ENCODE assay signal across 8 cellular contexts in the genomic region with DNA sequence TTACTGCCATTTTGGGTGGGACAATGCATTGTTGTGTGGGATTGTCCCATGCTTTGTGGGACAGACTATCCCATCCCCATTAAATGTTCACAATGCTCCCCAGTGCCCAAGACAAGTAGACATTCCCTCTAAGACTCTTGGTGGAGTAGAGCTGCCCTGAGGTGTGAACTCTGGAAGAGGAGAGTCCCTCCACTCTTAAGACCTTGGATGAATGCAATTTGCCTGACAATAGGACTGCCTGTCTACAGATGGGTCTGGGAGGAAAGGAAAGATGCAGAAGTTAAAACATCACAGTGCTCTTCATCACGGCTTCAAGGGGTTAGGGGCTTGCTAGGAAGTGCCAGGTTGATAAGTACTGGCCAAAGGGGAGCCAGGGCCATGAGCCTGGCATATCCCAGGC. TPM values are rescaled to one million over a fixed set of nuclear protein-coding genes. Genes with fewer than 3 reads are reported as not detected.
DNase-seq lines count a peak whose midpoint lies in the region; ATAC-seq, FAIRE-seq and TF ChIP-seq lines count a peak whose summit lies in the region.
"Not testable (repeated sequence)": the region's sequence is repeated elsewhere in the genome, so short reads cannot be mapped to it uniquely, and the experiment has no call there.

No MANE protein-coding gene starts in this region.

- H3F3A ChIP-seq in GM23338 (replicated peaks; ENCODE audit: low read depth) = peaks cover 15% of the 10 kb centered on the region; the same call in 1 of the 2 replicates

- H3K4me1 ChIP-seq in GM23338 (ENCODE audit: insufficient read depth) (peaks cover 33% of the 10 kb centered on the region), HUES64 (ENCODE audit: insufficient read depth, low read length) (peaks cover 32% of the 10 kb centered on the region), RWPE2 (ENCODE audit: insufficient read depth, poor library complexity, severe bottlenecking) (peaks cover 34% of the 10 kb centered on the region), iPS-18a (ENCODE audit: control insufficient read depth, low read depth, low read length) (peaks cover 26% of the 10 kb centered on the region)
- not testable (repeated sequence) for H3K4me1 ChIP-seq in mucosa of descending colon (ENCODE audit: low read depth)

- peak overlapping the region; percentile 94 for H3K27ac Mint-ChIP-seq in GM23338
- H3K27ac Mint-ChIP-seq in type B pancreatic cell = peak overlapping the region; percentile 77

- peak overlapping the region; percentile 54; the same call in 1 of the 2 replicates for H3K9ac ChIP-seq in HUES64 (ENCODE audit: low read depth, low read length)
- not testable (repeated sequence) for H3K9ac ChIP-seq in iPS-18a (ENCODE audit: low read length)

- H3K27me3 ChIP-seq in GM23338 (ENCODE audit: insufficient read depth); HUES64 (ENCODE audit: insufficient read depth, low read length); RWPE2 (ENCODE audit: insufficient read depth, poor library complexity, severe bottlenecking); bronchial epithelial cell (ENCODE audit: control insufficient read depth, insufficient read depth, low read length); iPS-18a (ENCODE audit: control insufficient read depth, insufficient read depth, low read length): not testable (repeated sequence)

- ATAC-seq in GM23338 (peak; percentile 79), RWPE2 (ENCODE audit: low read depth) (peak; percentile 1; the same call in 1 of the 3 replicates), mucosa of descending colon (peak; percentile 4)

- TF ChIP-seq CTCF in GM23338 (conservative IDR thresholded peaks at IDR 0.05; ENCODE audit: low read depth in 2 of 2); RWPE2 (IDR thresholded peaks at IDR 0.05; ENCODE audit: poor library complexity, severe bottlenecking); bronchial epithelial cell (IDR thresholded peaks at IDR 0.05; ENCODE audit: insufficient read depth, low read length, severe bottlenecking); mucosa of descending colon (IDR thresholded peaks at IDR 0.05); type B pancreatic cell (conservative IDR thresholded peaks at IDR 0.05): not testable (repeated sequence)

- not testable (repeated sequence) for H3K36me3 Mint-ChIP-seq in GM23338 (ENCODE audit: low read depth); type B pancreatic cell

- peak overlapping the region; percentile 32 for H3K4me3 ChIP-seq in GM23338
- 0 out of 2 replicates have a peak overlapping the region, but pooled peaks have one; percentile 11 for H3K4me3 ChIP-seq in HUES64 (ENCODE audit: low read length)
- H3K4me3 ChIP-seq in RWPE2 (ENCODE audit: severe bottlenecking); bronchial epithelial cell (ENCODE audit: low read depth, low read length); iPS-18a (ENCODE audit: low read length); mucosa of descending colon: not testable (repeated sequence)

- 50% methylated on average over 1 of the region's 1 CpG for WGBS in HUES64

- H3K9me3 ChIP-seq in HUES64 (ENCODE audit: insufficient read depth, low read depth, low read length); RWPE2 (ENCODE audit: severe bottlenecking); iPS-18a (ENCODE audit: control insufficient read depth, low read depth, low read length); mucosa of descending colon: not testable (repeated sequence)

- intact Hi-C loops in mucosa of descending colon (cut with DNase I, micrococcal nuclease) = not testable (repeated sequence)

- H3K79me2 ChIP-seq in GM23338 (replicated peaks; ENCODE audit: insufficient read depth) = not testable (repeated sequence)

- H3K9me2 ChIP-seq in GM23338 (ENCODE audit: insufficient read depth) = peaks cover 14% of the 10 kb centered on the region; the same call in 1 of the 2 replicates

- H3K4me1 Mint-ChIP-seq in GM23338 (peaks cover 45% of the 10 kb centered on the region), type B pancreatic cell (ENCODE audit: unreplicated experiment) (peaks cover 28% of the 10 kb centered on the region)

- H3K4me2 ChIP-seq in GM23338 = peak overlapping the region; percentile 56

- H3K27ac ChIP-seq in GM23338 (ENCODE audit: low read depth) = peak overlapping the region; percentile 87; the same call in 1 of the 2 replicates
- peak overlapping the region; percentile 67; the same call in 1 of the 2 replicates for H3K27ac ChIP-seq in HUES64 (ENCODE audit: low read depth, low read length)
- peak overlapping the region; percentile 1 for H3K27ac ChIP-seq in RWPE2 (ENCODE audit: poor library complexity, severe bottlenecking)
- peak overlapping the region; percentile 3 for H3K27ac ChIP-seq in iPS-18a (ENCODE audit: low read length)

- not testable (repeated sequence) for H4K20me1 ChIP-seq in GM23338 (replicated peaks; ENCODE audit: insufficient read depth)

- not testable (repeated sequence) for H3K9me3 Mint-ChIP-seq in GM23338, type B pancreatic cell

- not testable (repeated sequence) for H3K36me3 ChIP-seq in GM23338 (ENCODE audit: insufficient read depth); HUES64 (ENCODE audit: insufficient read depth, low read length); RWPE2 (ENCODE audit: low read depth); bronchial epithelial cell (ENCODE audit: control insufficient read depth, insufficient read depth, low read length); iPS-18a (ENCODE audit: control insufficient read depth, low read depth, low read length); mucosa of descending colon (ENCODE audit: low read depth)

- FAIRE-seq in bronchial epithelial cell (lab: Jason Lieb, UNC) = peak; percentile 36

- H2AFZ ChIP-seq in GM23338 = not testable (repeated sequence)

- H3K27me3 Mint-ChIP-seq in GM23338 (ENCODE audit: insufficient read depth, low read depth, poor library complexity) = peaks cover 22% of the 10 kb centered on the region
- not testable (repeated sequence) for H3K27me3 Mint-ChIP-seq in type B pancreatic cell

- H3K4me3 Mint-ChIP-seq in GM23338 (peak overlapping the region; percentile 57), type B pancreatic cell (peak overlapping the region; percentile 56)

- peak; percentile 64 for DNase-seq in GM23338 (ENCODE audit: low spot score)
- DNase-seq in NCI-H345 (lab: John Stamatoyannopoulos, UW) = peak; percentile 14
- not testable (repeated sequence) for DNase-seq in RWPE2 (ENCODE audit: low spot score); bronchial epithelial cell (ENCODE audit: low read depth); mucosa of descending colon; type B pancreatic cell (ENCODE audit: extremely low spot score, unreplicated experiment)

RNA-seq across cellular contexts. Expression of gene BUB1B, which starts 6.0 kb away (rescaled TPM):
- total RNA-seq in GM23338 (2014; rRNA removed; shearing (Covaris generic)) = 113 and 160 TPM in 2 replicates
- 69.3 and 77.7 TPM in 2 replicates for polyA plus RNA-seq in GM23338 (2016; fragmentation: Nextera tagmentation; extraction: Ambion mirVana)
- 67.4 TPM for polyA plus RNA-seq in HUES64 (2013, experiment 1 of 2)
- 81.7 TPM for polyA plus RNA-seq in HUES64 (2013, experiment 2 of 2)
- total RNA-seq in bronchial epithelial cell (0.79 and 0.90 TPM in 2 replicates), mucosa of descending colon (10 to 100 TPM in 1 of 3 donors, 1 to 10 TPM in 2; 5.0 to 13.6 (median 5.1) TPM), type B pancreatic cell (ENCODE audit: low replicate concordance) (21.8 and 69.5 TPM in 2 replicates)

RNA-seq across cellular contexts. Expression of gene BMF, which starts 46.1 kb away (rescaled TPM):
- 16.0 and 20.3 TPM in 2 replicates for total RNA-seq in GM23338 (2014; rRNA removed; shearing (Covaris generic))
- polyA plus RNA-seq in GM23338 (2016; fragmentation: Nextera tagmentation; extraction: Ambion mirVana) = 2.0 and 2.5 TPM in 2 replicates
- polyA plus RNA-seq in HUES64 (2013, experiment 1 of 2) = 8.2 TPM
- polyA plus RNA-seq in HUES64 (2013, experiment 2 of 2) = 12.5 TPM
- total RNA-seq in bronchial epithelial cell = 1.4 and 1.6 TPM in 2 replicates
- total RNA-seq in mucosa of descending colon = 10 to 100 TPM; 12.6 to 32.1 (median 28.7) TPM
- total RNA-seq in type B pancreatic cell (ENCODE audit: low replicate concordance) = 60.9 and 112 TPM in 2 replicates

Comparison
In these comparisons a context has a peak if more than half of its experiments do, and no peak if none do; other contexts are left out.
1. ATAC-seq: peak in every context shown above with its lines; median percentile 79 in GM23338; 4 in mucosa of descending colon; 1 in RWPE2.
2. H3K27ac ChIP-seq: peak in every context shown above with its lines; median percentile 87 in GM23338; 67 in HUES64; 3 in iPS-18a; 1 in RWPE2.